ENCODE assay signal across 13 cellular contexts in genomic region chr4:119663160-119663788, GRCh38. TPM values are rescaled to one million over a fixed set of nuclear protein-coding genes. Genes with fewer than 3 reads are reported as not detected.
DNase-seq lines count a peak whose midpoint lies in the region; ATAC-seq, FAIRE-seq and TF ChIP-seq lines count a peak whose summit lies in the region.
"Had no signal": no experiment of that assay in that cellular context is flagged by ENCODE, and none has a peak within 500 bp of the region (broad histone marks: within the 10 kb centered on the region; RNA-seq: fewer than 3 reads in every experiment).

No MANE protein-coding gene starts in this region.

- ATAC-seq in CD4-positive, CD25-positive, alpha-beta regulatory T cell (ENCODE audit: low read depth in 2 of 2): no peak
- peak; percentile 65 for ATAC-seq in GM21529 (IDR thresholded peaks at IDR 0.05; ENCODE audit: unreplicated experiment)
- peak; percentile 61 for ATAC-seq in left colon
- ATAC-seq: K562 had no signal

- peaks cover 0 to 2% (median 0%) of the 10 kb centered on the region in 7 donors for H3K9me3 Mint-ChIP-seq in CD4-positive, CD25-positive, alpha-beta regulatory T cell
- H3K9me3 Mint-ChIP-seq: activated naive CD4-positive, alpha-beta T cell treated with anti-CD3 and anti-CD28 coated beads, Interleukin-2, amount 50 U/mL, for 24 hours had no signal

- DNase-seq in CD4-positive, CD25-positive, alpha-beta regulatory T cell: no peak
- DNase-seq in SJSA1 (ENCODE audit: low read depth in 1 of 2, low spot score in 2 of 2) (peak in 1 of 2 experiments; percentile 31), left colon (no peak), cerebellar nuclear complex (lab: John Stamatoyannopoulos, UW) (no peak), H54 (ENCODE audit: insufficient read length, low spot score) (no peak), SJCRH30 (no peak), GDM1 (lab: John Stamatoyannopoulos, UW) (no peak)
- DNase-seq: activated CD4-positive, alpha-beta T cell treated with anti-CD3 and anti-CD28 coated beads for 4 hours; SIG-M5; thyroid gland had no signal

- intact Hi-C loops in left colon (cut with DNase I, micrococcal nuclease): no loop called here

- no peaks in the 10 kb centered on the region for H3K4me1 ChIP-seq in CD4-positive, CD25-positive, alpha-beta regulatory T cell (ENCODE audit: control insufficient read depth, insufficient read depth, low read length, poor library complexity, severe bottlenecking)
- H3K4me1 ChIP-seq in SJSA1 (replicated peaks) (peaks cover 26% of the 10 kb centered on the region; the same call in 1 of the 2 replicates), SJCRH30 (no peaks in the 10 kb centered on the region)
- H3K4me1 ChIP-seq: thyroid gland had no signal

- no peak overlapping the region for H3K4me3 Mint-ChIP-seq in CD4-positive, CD25-positive, alpha-beta regulatory T cell
- H3K4me3 Mint-ChIP-seq: activated naive CD4-positive, alpha-beta T cell treated with anti-CD3 and anti-CD28 coated beads, Interleukin-2, amount 50 U/mL, for 24 hours had no signal

- no peak for TF ChIP-seq POLR2A in H54 (IDR thresholded peaks at IDR 0.05; ENCODE audit: low read depth, low read length)

- peak overlapping the region; percentile 29 for H3K4me3 ChIP-seq in CD4-positive, CD25-positive, alpha-beta regulatory T cell (ENCODE audit: low read depth, low read length)
- no peak overlapping the region for H3K4me3 ChIP-seq in SJSA1
- no peak overlapping the region for H3K4me3 ChIP-seq in SJCRH30
- H3K4me3 ChIP-seq: K562, thyroid gland had no signal

- FAIRE-seq in H54 (lab: Jason Lieb, UNC): no peak
- FAIRE-seq: K562 had no signal

- no peak overlapping the region for H3K27ac ChIP-seq in CD4-positive, CD25-positive, alpha-beta regulatory T cell (ENCODE audit: insufficient read depth, low read length, poor library complexity, severe bottlenecking)
- H3K27ac ChIP-seq in SJSA1 (peak overlapping the region; percentile 9; the same call in 1 of the 2 replicates), SJCRH30 (no peak overlapping the region)
- H3K27ac ChIP-seq: thyroid gland had no signal

- no peaks in the 10 kb centered on the region for H3K36me3 Mint-ChIP-seq in CD4-positive, CD25-positive, alpha-beta regulatory T cell
- H3K36me3 Mint-ChIP-seq: activated naive CD4-positive, alpha-beta T cell treated with anti-CD3 and anti-CD28 coated beads, Interleukin-2, amount 50 U/mL, for 24 hours had no signal

- no peaks in the 10 kb centered on the region for H3K4me1 Mint-ChIP-seq in CD4-positive, CD25-positive, alpha-beta regulatory T cell
- H3K4me1 Mint-ChIP-seq: activated naive CD4-positive, alpha-beta T cell treated with anti-CD3 and anti-CD28 coated beads, Interleukin-2, amount 50 U/mL, for 24 hours had no signal

- no peaks in the 10 kb centered on the region for H3K27me3 ChIP-seq in CD4-positive, CD25-positive, alpha-beta regulatory T cell (ENCODE audit: control insufficient read depth, insufficient read depth, low read length)
- no peaks in the 10 kb centered on the region for H3K27me3 ChIP-seq in SJSA1 (replicated peaks)
- peaks cover 4% of the 10 kb centered on the region; the same call in 1 of the 2 replicates for H3K27me3 ChIP-seq in SJCRH30
- H3K27me3 ChIP-seq: thyroid gland had no signal

- no peaks in the 10 kb centered on the region for H3K36me3 ChIP-seq in CD4-positive, CD25-positive, alpha-beta regulatory T cell (ENCODE audit: control insufficient read depth, insufficient read depth, low read length)
- H3K36me3 ChIP-seq in SJSA1: no peaks in the 10 kb centered on the region
- H3K36me3 ChIP-seq in SJCRH30: no peaks in the 10 kb centered on the region
- H3K36me3 ChIP-seq: thyroid gland had no signal

- peaks cover 21% of the 10 kb centered on the region for H3K27me3 Mint-ChIP-seq in CD4-positive, CD25-positive, alpha-beta regulatory T cell

- H3K27ac Mint-ChIP-seq in CD4-positive, CD25-positive, alpha-beta regulatory T cell: no peak overlapping the region
- H3K27ac Mint-ChIP-seq: activated naive CD4-positive, alpha-beta T cell treated with anti-CD3 and anti-CD28 coated beads, Interleukin-2, amount 50 U/mL, for 24 hours had no signal

- no peaks in the 10 kb centered on the region for H3K9me3 ChIP-seq in CD4-positive, CD25-positive, alpha-beta regulatory T cell (ENCODE audit: control insufficient read depth in 2 of 2, low read length in 2 of 2)
- H3K9me3 ChIP-seq in SJSA1 (replicated peaks) (0 out of 2 replicates have a peak, but pooled peaks cover 2% of the 10 kb centered on the region), SJCRH30 (replicated peaks) (no peaks in the 10 kb centered on the region)
- H3K9me3 ChIP-seq: thyroid gland had no signal

RNA-seq across cellular contexts. Expression of gene PDE5A, which starts 34.7 kb away (rescaled TPM):
- total RNA-seq in CD4-positive, CD25-positive, alpha-beta regulatory T cell: 4.9 TPM
- 1 to 10 TPM in 3 of 4 donors, under 1 TPM in 1; 0.63 to 1.4 (median 1.1) TPM for polyA plus RNA-seq in CD4-positive, CD25-positive, alpha-beta regulatory T cell
- 45.0 and 68.1 TPM in 2 replicates for total RNA-seq in SJSA1 (2014; rRNA removed; shearing (Covaris generic))
- 10 to 100 TPM; 30.7 to 53.6 TPM for total RNA-seq in left colon
- total RNA-seq in SJCRH30 (2014; rRNA removed; shearing (Covaris generic)): 2.9 and 4.3 TPM in 2 replicates

Comparison
In these comparisons a context has a peak if more than half of its experiments do, and no peak if none do; other contexts are left out.
1. ATAC-seq: peak in GM21529 (single experiment) and left colon (single experiment); none in CD4-positive, CD25-positive, alpha-beta regulatory T cell (0 of 2).